In the genomic region with DNA sequence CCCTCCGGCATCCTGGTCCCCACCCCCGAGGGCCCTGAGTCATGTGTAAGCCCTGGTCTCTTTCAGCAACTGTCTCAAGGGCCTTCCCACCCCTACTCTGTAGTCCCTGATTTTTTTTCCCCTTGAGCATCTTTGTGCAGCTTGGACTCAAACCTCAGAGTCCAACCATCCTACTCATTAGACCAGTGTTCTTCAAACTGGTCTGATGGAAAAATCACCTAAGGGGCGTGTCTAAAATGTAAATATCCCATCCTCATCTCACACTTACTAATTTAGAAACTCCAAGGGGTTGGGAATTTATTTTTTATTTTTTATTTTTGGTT, we compare ENCODE assay signal across 8 cellular contexts. TPM values are rescaled to one million over a fixed set of nuclear protein-coding genes. Genes with fewer than 3 reads are reported as not detected.
DNase-seq lines count a peak whose midpoint lies in the region; ATAC-seq, FAIRE-seq and TF ChIP-seq lines count a peak whose summit lies in the region.

No MANE protein-coding gene starts in this region.

- in situ Hi-C loops in K562 (cut with MboI), result no loop called here

- peak overlapping the region; percentile 91 for H2AFZ ChIP-seq in K562 (ENCODE audit: low read depth, low read length)

- ATAC-seq in HG03520 (IDR thresholded peaks at IDR 0.05; ENCODE audit: unreplicated experiment) (peak; percentile 26), K562 (peak; percentile 44), GM18519 (IDR thresholded peaks at IDR 0.05; ENCODE audit: low FRiP score, unreplicated experiment) (no peak)

- no peak for TF ChIP-seq POLR2A in K562 (conservative IDR thresholded peaks at IDR 0.05)

- POLR2A ChIA-PET in K562 (lab: Yijun Ruan, JAX), result interaction anchor here (0.8 to 1.6 kb wide), 6 partner anchors 9 to 1080 kb away, joined by 3 to 6 read pairs (median 3); no protein-coding TSS in a partner anchor

- TF ChIP-seq EP300 in K562 (IDR thresholded peaks at IDR 0.05; ENCODE audit: low read length), result no peak

- peak overlapping the region; percentile 96 for H3K4me2 ChIP-seq in K562 (ENCODE audit: insufficient read depth, low read length)

- peak overlapping the region; percentile 77 to 93 for H3K9ac ChIP-seq in K562 (ENCODE audit: insufficient read depth in 1 of 2, low read depth in 2 of 2, low read length in 2 of 2)
- peak overlapping the region; percentile 74 to 76 for H3K9ac ChIP-seq in mucosa of rectum (ENCODE audit: low read depth in 1 of 2, low read length in 2 of 2)

- H3K36me3 ChIP-seq in K562 (ENCODE audit: control insufficient read depth, insufficient read depth, low read length), result peaks cover 23% of the 10 kb centered on the region; the same call in 2 of the 3 replicates
- peaks cover 7 to 16% of the 10 kb centered on the region in 2 donors for H3K36me3 ChIP-seq in mucosa of rectum (ENCODE audit: control insufficient read depth in 2 of 2, insufficient read depth in 2 of 2, low read length in 2 of 2)

- intact Hi-C loops in K562 (cut with micrococcal nuclease), result no loop called here

- WGBS in K562 (ENCODE audit: insufficient coverage, low coverage, missing lambda C conversion rate), result 0% methylated on average over 3 of the region's 3 CpGs

- H3K4me3 ChIP-seq in K562 (peak overlapping the region; percentile 62), mucosa of rectum (ENCODE audit: low read length in 2 of 2) (peak overlapping the region; percentile 92 to 93)

- H4K20me1 ChIP-seq in K562 (replicated peaks; ENCODE audit: control insufficient read depth, insufficient read depth, low read length), result no peaks in the 10 kb centered on the region

- H3K9me3 ChIP-seq in K562 (replicated peaks; ENCODE audit: control insufficient read depth, insufficient read depth, low read depth, low read length) (no peaks in the 10 kb centered on the region), mucosa of rectum (ENCODE audit: control insufficient read depth in 2 of 2, low read length in 2 of 2) (no peaks in the 10 kb centered on the region)

- no peaks in the 10 kb centered on the region for H3K9me1 ChIP-seq in K562 (ENCODE audit: control insufficient read depth, insufficient read depth, low read length)

- TF ChIP-seq RAD21 in K562 (CRISPR knock-in tag; conservative IDR thresholded peaks at IDR 0.05 in 1 of 2, IDR thresholded peaks at IDR 0.05 in 1 of 2), result no peak

- CTCF ChIA-PET in K562 (lab: Yijun Ruan, JAX; ENCODE audit: low intra/inter-chr PET ratio), result no interaction called here

- H3K4me1 ChIP-seq in K562 (replicated peaks in 1 of 2; ENCODE audit: control insufficient read depth in 2 of 2, insufficient read depth in 2 of 2, low read length in 2 of 2) (peaks cover 16 to 41% of the 10 kb centered on the region in 2 experiments; a peak in 4 of 5 replicates), mucosa of rectum (ENCODE audit: control insufficient read depth in 2 of 2, insufficient read depth in 2 of 2, low read length in 2 of 2) (peaks cover 14 to 22% of the 10 kb centered on the region in 2 donors)

- TF ChIP-seq CTCF in C4-2B (conservative IDR thresholded peaks at IDR 0.05) (no peak), K562 (IDR thresholded peaks at IDR 0.05 in 2 of 3, conservative IDR thresholded peaks at IDR 0.05 in 1 of 3; ENCODE audit: insufficient read depth in 2 of 3, low read depth in 1 of 3, low read length in 3 of 3) (no peak)

- H3K27ac ChIP-seq in C4-2B (peak overlapping the region; percentile 82), K562 (ENCODE audit: extremely low read depth, low read depth, low read length) (peak overlapping the region; percentile 84), mucosa of rectum (ENCODE audit: low read depth in 2 of 2, low read length in 2 of 2) (peak overlapping the region; percentile 83 to 90)

- no peaks in the 10 kb centered on the region for H3K27me3 ChIP-seq in K562 (ENCODE audit: control insufficient read depth in 2 of 2, insufficient read depth in 2 of 2, low read length in 2 of 2)
- H3K27me3 ChIP-seq in mucosa of rectum (ENCODE audit: control insufficient read depth in 2 of 2, insufficient read depth in 2 of 2, low read length in 2 of 2), result no peaks in the 10 kb centered on the region

- no peak for DNase-seq in K562 (ENCODE audit: extremely low read depth in 1 of 4, low spot score in 3 of 4)
- no peak for DNase-seq in globus pallidus (ENCODE audit: low spot score)
- DNase-seq in NCI-H1105 (lab: John Stamatoyannopoulos, UW), result no peak
- no peak for DNase-seq in NOMO-1 (lab: John Stamatoyannopoulos, UW; ENCODE audit: unreplicated experiment in 2 of 2)

- no peak for FAIRE-seq in K562 (lab: Jason Lieb, UNC)

- BruUV-seq in K562 (replicated peaks; lab: Mats Ljungman, UMichigan), result no TSS peak

- peaks cover 31% of the 10 kb centered on the region for H3K79me2 ChIP-seq in K562 (ENCODE audit: control insufficient read depth, insufficient read depth, low read length)

RNA-seq across cellular contexts. Expression of gene G6PC3, which starts 0.6 kb away (rescaled TPM):
- total RNA-seq in K562 (2011; cell fraction: chromatin; rRNA removed; ENCODE audit: low replicate concordance), result 33.6 and 98.9 TPM in 2 replicates
- 135 and 137 TPM in 2 replicates for total RNA-seq in K562 (2011; cell fraction: nucleolus; rRNA removed)
- 99.2 and 101 TPM in 2 replicates for total RNA-seq in K562 (2011; cell fraction: nucleoplasm; rRNA removed)
- 31.1 and 37.6 TPM in 2 replicates for total RNA-seq in K562 (2014; rRNA removed)
- total RNA-seq in K562 (2014; rRNA removed; fragmentation: Illumina TruSeq; extraction: Trizol), result 11.4 and 11.6 TPM in 2 replicates
- 24.1 and 26.8 TPM in 2 replicates for total RNA-seq in K562 (2015; rRNA removed; fragmentation: Illumina TruSeq; extraction: Trizol)
- total RNA-seq in K562 (2021), result 41.9 and 47.4 TPM in 2 replicates
- 46.6 and 55.1 TPM in 2 replicates for polyA plus RNA-seq in K562 (2011; rRNA removed)
- polyA plus RNA-seq in K562 (2011; cell fraction: cytosol; rRNA removed), result 121 and 218 TPM in 2 replicates
- 51.8 and 71.7 TPM in 2 replicates for polyA plus RNA-seq in K562 (2011; cell fraction: nucleus; rRNA removed)
- 62.0 and 81.3 TPM in 2 replicates for polyA plus RNA-seq in K562 (2012)
- 49.5 and 60.5 TPM in 2 replicates for polyA plus RNA-seq in K562 (2014; fragmentation: Illumina TruSeq; extraction: Trizol)
- 10 to 100 TPM; 10.4 to 14.8 TPM for polyA plus RNA-seq in K562 (2014; fragmentation: Nextera tagmentation; extraction: Ambion mirVana)
- polyA plus RNA-seq in K562 (2014; rRNA removed), result 56.3 and 57.8 TPM in 2 replicates
- polyA minus RNA-seq in K562 (2011; rRNA and poly(A)+ RNA removed), result 31.6 and 48.8 TPM in 2 replicates
- 44.7 and 61.0 TPM in 2 replicates for polyA minus RNA-seq in K562 (2011; cell fraction: cytosol; rRNA and poly(A)+ RNA removed)
- 24.7 and 25.6 TPM in 2 replicates for polyA minus RNA-seq in K562 (2011; cell fraction: nucleus; rRNA and poly(A)+ RNA removed)

RNA-seq across cellular contexts. Expression of gene LSM12, which starts 4.7 kb away (rescaled TPM):
- 48.1 and 49.0 TPM in 2 replicates for total RNA-seq in K562 (2011; cell fraction: chromatin; rRNA removed; ENCODE audit: low replicate concordance)
- 32.9 and 33.7 TPM in 2 replicates for total RNA-seq in K562 (2011; cell fraction: nucleolus; rRNA removed)
- 64.8 and 108 TPM in 2 replicates for total RNA-seq in K562 (2011; cell fraction: nucleoplasm; rRNA removed)
- total RNA-seq in K562 (2014; rRNA removed) (53.0 and 71.1 TPM in 2 replicates), K562 (2014; rRNA removed; fragmentation: Illumina TruSeq; extraction: Trizol) (78.4 and 82.8 TPM in 2 replicates), K562 (2015; rRNA removed; fragmentation: Illumina TruSeq; extraction: Trizol) (95.0 and 102 TPM in 2 replicates), K562 (2021) (104 and 108 TPM in 2 replicates)
- polyA plus RNA-seq in K562 (2011; rRNA removed) (66.3 and 82.2 TPM in 2 replicates), K562 (2014; fragmentation: Illumina TruSeq; extraction: Trizol) (98.5 and 124 TPM in 2 replicates), K562 (2014; fragmentation: Nextera tagmentation; extraction: Ambion mirVana) (100 to 1,000 TPM in 1 of 2 experiments, 10 to 100 TPM in 1; 89.3 to 258 TPM), K562 (2014; rRNA removed) (70.0 and 80.9 TPM in 2 replicates)
- polyA plus RNA-seq in K562 (2011; cell fraction: cytosol; rRNA removed), result 56.4 and 75.0 TPM in 2 replicates
- polyA plus RNA-seq in K562 (2011; cell fraction: nucleus; rRNA removed), result 32.9 and 38.2 TPM in 2 replicates
- polyA plus RNA-seq in K562 (2012), result 40.9 and 63.3 TPM in 2 replicates
- polyA minus RNA-seq in K562 (2011; rRNA and poly(A)+ RNA removed), result 133 and 173 TPM in 2 replicates
- polyA minus RNA-seq in K562 (2011; cell fraction: cytosol; rRNA and poly(A)+ RNA removed), result 44.4 and 52.5 TPM in 2 replicates
- 11.3 and 24.1 TPM in 2 replicates for polyA minus RNA-seq in K562 (2011; cell fraction: nucleus; rRNA and poly(A)+ RNA removed)

RNA-seq across cellular contexts. Expression of gene HDAC5, which starts 52.3 kb away (rescaled TPM):
- 27.5 and 79.4 TPM in 2 replicates for total RNA-seq in K562 (2011; cell fraction: chromatin; rRNA removed; ENCODE audit: low replicate concordance)
- total RNA-seq in K562 (2011; cell fraction: nucleolus; rRNA removed), result 54.3 and 56.9 TPM in 2 replicates
- 39.6 and 46.3 TPM in 2 replicates for total RNA-seq in K562 (2011; cell fraction: nucleoplasm; rRNA removed)
- total RNA-seq in K562 (2014; rRNA removed) (26.2 and 29.6 TPM in 2 replicates), K562 (2014; rRNA removed; fragmentation: Illumina TruSeq; extraction: Trizol) (4.7 and 6.5 TPM in 2 replicates), K562 (2015; rRNA removed; fragmentation: Illumina TruSeq; extraction: Trizol) (8.0 and 8.7 TPM in 2 replicates), K562 (2021) (23.1 and 25.1 TPM in 2 replicates)
- polyA plus RNA-seq in K562 (2011; rRNA removed) (24.0 and 36.0 TPM in 2 replicates), K562 (2014; fragmentation: Illumina TruSeq; extraction: Trizol) (16.4 and 20.5 TPM in 2 replicates), K562 (2014; fragmentation: Nextera tagmentation; extraction: Ambion mirVana) (under 1 TPM; 0.45 to 0.73 TPM), K562 (2014; rRNA removed) (18.6 and 20.2 TPM in 2 replicates)
- polyA plus RNA-seq in K562 (2011; cell fraction: cytosol; rRNA removed), result 31.1 and 42.9 TPM in 2 replicates
- polyA plus RNA-seq in K562 (2011; cell fraction: nucleus; rRNA removed), result 34.0 and 43.6 TPM in 2 replicates
- 18.3 and 32.1 TPM in 2 replicates for polyA plus RNA-seq in K562 (2012)
- polyA minus RNA-seq in K562 (2011; rRNA and poly(A)+ RNA removed), result 17.7 and 29.2 TPM in 2 replicates
- polyA minus RNA-seq in K562 (2011; cell fraction: cytosol; rRNA and poly(A)+ RNA removed), result 26.6 and 29.1 TPM in 2 replicates
- 16.2 and 17.5 TPM in 2 replicates for polyA minus RNA-seq in K562 (2011; cell fraction: nucleus; rRNA and poly(A)+ RNA removed)

RNA-seq across cellular contexts. Expression of gene TMEM101, which starts 56.4 kb away (rescaled TPM):
- 29.2 and 76.2 TPM in 2 replicates for total RNA-seq in K562 (2011; cell fraction: chromatin; rRNA removed; ENCODE audit: low replicate concordance)
- 97.2 and 110 TPM in 2 replicates for total RNA-seq in K562 (2011; cell fraction: nucleolus; rRNA removed)
- total RNA-seq in K562 (2011; cell fraction: nucleoplasm; rRNA removed), result 81.8 and 82.7 TPM in 2 replicates
- total RNA-seq in K562 (2014; rRNA removed) (42.8 and 45.1 TPM in 2 replicates), K562 (2014; rRNA removed; fragmentation: Illumina TruSeq; extraction: Trizol) (17.8 and 22.4 TPM in 2 replicates), K562 (2015; rRNA removed; fragmentation: Illumina TruSeq; extraction: Trizol) (27.2 and 30.8 TPM in 2 replicates), K562 (2021) (35.6 and 37.8 TPM in 2 replicates)
- polyA plus RNA-seq in K562 (2011; rRNA removed) (35.4 and 49.7 TPM in 2 replicates), K562 (2014; fragmentation: Illumina TruSeq; extraction: Trizol) (21.2 and 31.4 TPM in 2 replicates), K562 (2014; fragmentation: Nextera tagmentation; extraction: Ambion mirVana) (100 to 1,000 TPM in 1 of 2 experiments, 10 to 100 TPM in 1; 79.4 to 110 TPM), K562 (2014; rRNA removed) (50.9 and 55.7 TPM in 2 replicates)
- 81.1 and 94.4 TPM in 2 replicates for polyA plus RNA-seq in K562 (2011; cell fraction: cytosol; rRNA removed)
- polyA plus RNA-seq in K562 (2011; cell fraction: nucleus; rRNA removed), result 33.4 and 33.8 TPM in 2 replicates
- polyA plus RNA-seq in K562 (2012), result 39.5 and 56.3 TPM in 2 replicates
- polyA minus RNA-seq in K562 (2011; rRNA and poly(A)+ RNA removed), result 34.9 and 37.8 TPM in 2 replicates
- polyA minus RNA-seq in K562 (2011; cell fraction: cytosol; rRNA and poly(A)+ RNA removed), result 18.9 and 27.4 TPM in 2 replicates
- polyA minus RNA-seq in K562 (2011; cell fraction: nucleus; rRNA and poly(A)+ RNA removed), result 13.7 and 19.7 TPM in 2 replicates
